Comparison of ENCODE assay signal across 2 cellular contexts in genomic region chr12:28021704-28022103, GRCh38.
TF ChIP-seq lines count a peak whose summit lies in the region.

No MANE protein-coding gene starts in this region.

TF ChIP-seq in HepG2, 621 proteins besides CTCF, POLR2A, EP300 and RAD21 (continued from another document and continues in another):
- TF ChIP-seq KIAA2018 (CRISPR knock-in tag; IDR thresholded peaks at IDR 0.05; ENCODE audit: borderline replicate concordance), result no peak
- no peak for TF ChIP-seq PAX8 (CRISPR knock-in tag; IDR thresholded peaks at IDR 0.05; ENCODE audit: borderline replicate concordance)
- TF ChIP-seq HMG20B (CRISPR knock-in tag; conservative IDR thresholded peaks at IDR 0.05), result no peak
- no peak for TF ChIP-seq U2AF1 (optimal IDR thresholded peaks at IDR 0.05; ENCODE audit: low read depth, low read length)
- no peak for TF ChIP-seq IRF2 (CRISPR knock-in tag; IDR thresholded peaks at IDR 0.05)
- TF ChIP-seq GLMP (CRISPR knock-in tag; IDR thresholded peaks at IDR 0.05; ENCODE audit: borderline replicate concordance), result no peak
- no peak for TF ChIP-seq NR2F1 (CRISPR knock-in tag; IDR thresholded peaks at IDR 0.05)
- peak; percentile 25; the same call in 1 of the 2 replicates for TF ChIP-seq SIX4 (CRISPR knock-in tag; IDR thresholded peaks at IDR 0.05)
- TF ChIP-seq ELK4 (CRISPR knock-in tag; IDR thresholded peaks at IDR 0.05; ENCODE audit: borderline replicate concordance), result no peak
- no peak for TF ChIP-seq ZBTB26 (CRISPR knock-in tag; IDR thresholded peaks at IDR 0.05; ENCODE audit: borderline replicate concordance)
- TF ChIP-seq BRF2 (CRISPR knock-in tag; IDR thresholded peaks at IDR 0.05), result no peak
- no peak for TF ChIP-seq ERF (CRISPR knock-in tag; IDR thresholded peaks at IDR 0.05)
- TF ChIP-seq ZNF841 (CRISPR knock-in tag; IDR thresholded peaks at IDR 0.05; ENCODE audit: borderline replicate concordance), result no peak

TF ChIP-seq in HEK293T, 16 proteins besides CTCF, POLR2A, EP300 and RAD21:
- TF ChIP-seq FOXK2 (IDR thresholded peaks at IDR 0.05) (no peak), CTBP1 (IDR thresholded peaks at IDR 0.05; ENCODE audit: borderline replicate concordance) (no peak), LEF1 (IDR thresholded peaks at IDR 0.05; ENCODE audit: borderline replicate concordance) (no peak), BHLHE40 (IDR thresholded peaks at IDR 0.05; ENCODE audit: borderline replicate concordance) (no peak), PKNOX1 (IDR thresholded peaks at IDR 0.05) (no peak), ZNF384 (IDR thresholded peaks at IDR 0.05) (no peak), L3MBTL2 (conservative IDR thresholded peaks at IDR 0.05) (no peak), SUZ12 (IDR thresholded peaks at IDR 0.05) (no peak), HDGF (IDR thresholded peaks at IDR 0.05; ENCODE audit: borderline replicate concordance) (no peak), TARDBP (IDR thresholded peaks at IDR 0.05) (no peak), FOXA1 (IDR thresholded peaks at IDR 0.05) (no peak), NFRKB (IDR thresholded peaks at IDR 0.05) (no peak), FOXM1 (IDR thresholded peaks at IDR 0.05; ENCODE audit: borderline replicate concordance) (no peak), ELF4 (IDR thresholded peaks at IDR 0.05) (no peak), SP1 (IDR thresholded peaks at IDR 0.05) (no peak), ARNT (IDR thresholded peaks at IDR 0.05) (no peak)
